ENCODE assay signal across 1 cellular context in the genomic region with DNA sequence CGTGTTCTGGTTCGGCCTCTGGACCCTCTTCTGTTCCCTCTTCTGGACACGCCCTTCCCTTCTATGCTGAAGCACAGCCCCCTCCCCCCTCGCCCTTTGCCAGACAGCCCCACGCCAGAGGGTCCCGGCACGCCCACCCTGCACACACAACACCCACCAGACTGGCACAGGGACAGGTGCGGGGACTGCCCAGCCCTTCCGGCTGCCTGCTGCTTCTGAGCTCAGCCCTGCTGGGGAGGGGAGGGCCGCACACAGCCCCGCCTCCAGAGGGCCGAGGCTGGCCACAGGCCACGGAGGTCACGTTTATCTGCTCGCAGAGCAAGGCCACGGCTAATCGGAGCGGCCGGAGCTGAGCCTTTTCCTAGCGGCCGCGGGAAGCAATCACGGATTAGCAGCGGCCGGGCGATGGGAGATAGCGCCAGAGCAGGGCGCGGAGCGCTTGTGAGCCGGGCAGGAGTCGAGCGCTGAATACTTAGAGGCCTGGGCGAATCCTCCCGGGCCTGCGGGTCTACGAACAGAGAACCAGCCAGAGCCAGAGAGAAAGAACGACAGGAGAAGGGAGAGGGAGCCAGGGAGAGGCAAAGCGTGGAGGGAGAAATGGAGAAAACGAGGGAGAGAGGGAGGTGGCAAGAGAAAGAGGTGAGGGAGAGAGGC.
TF ChIP-seq lines count a peak whose summit lies in the region.

No MANE protein-coding gene starts in this region.

TF ChIP-seq in HepG2, 621 proteins besides CTCF, POLR2A, EP300 and RAD21 (continues in another document):
- no peak for TF ChIP-seq HNF4G (IDR thresholded peaks at IDR 0.05; ENCODE audit: borderline replicate concordance, low read depth, low read length)
- TF ChIP-seq HNF4G (CRISPR knock-in tag; IDR thresholded peaks at IDR 0.05; ENCODE audit: borderline replicate concordance, low read depth), result peak; percentile 44; the same call in 1 of the 2 replicates
- TF ChIP-seq, protein P1, sequence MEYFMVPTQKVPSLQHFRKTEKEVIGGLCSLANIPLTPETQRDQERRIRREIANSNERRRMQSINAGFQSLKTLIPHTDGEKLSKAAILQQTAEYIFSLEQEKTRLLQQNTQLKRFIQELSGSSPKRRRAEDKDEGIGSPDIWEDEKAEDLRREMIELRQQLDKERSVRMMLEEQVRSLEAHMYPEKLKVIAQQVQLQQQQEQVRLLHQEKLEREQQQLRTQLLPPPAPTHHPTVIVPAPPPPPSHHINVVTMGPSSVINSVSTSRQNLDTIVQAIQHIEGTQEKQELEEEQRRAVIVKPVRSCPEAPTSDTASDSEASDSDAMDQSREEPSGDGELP (IDR thresholded peaks at IDR 0.05; ENCODE audit: borderline replicate concordance, low read depth), result peak; percentile 63; the same call in 1 of the 2 replicates
- peak; percentile 67; the same call in 1 of the 2 replicates for TF ChIP-seq HOXA5 (CRISPR knock-in tag; IDR thresholded peaks at IDR 0.05)
- 0 out of 2 replicates have a peak, but pooled peaks have one; percentile 24 for TF ChIP-seq NFYB (CRISPR knock-in tag; IDR thresholded peaks at IDR 0.05)
- peak; percentile 64; the same call in 1 of the 2 replicates for TF ChIP-seq CBFB (CRISPR knock-in tag; IDR thresholded peaks at IDR 0.05)
- TF ChIP-seq AKAP8 (CRISPR knock-in tag; IDR thresholded peaks at IDR 0.05), result peak; percentile 92
- 0 out of 2 replicates have a peak, but pooled peaks have one; percentile 15 for TF ChIP-seq ZNF225 (CRISPR knock-in tag; IDR thresholded peaks at IDR 0.05)
- no peak for TF ChIP-seq ZNF230 (CRISPR knock-in tag; IDR thresholded peaks at IDR 0.05)
- peak; percentile 87 for TF ChIP-seq RXRA (CRISPR knock-in tag; IDR thresholded peaks at IDR 0.05)
- TF ChIP-seq MIER3 (CRISPR knock-in tag; IDR thresholded peaks at IDR 0.05; ENCODE audit: borderline replicate concordance), result peak; percentile 33; the same call in 1 of the 2 replicates
- TF ChIP-seq, protein P2, sequence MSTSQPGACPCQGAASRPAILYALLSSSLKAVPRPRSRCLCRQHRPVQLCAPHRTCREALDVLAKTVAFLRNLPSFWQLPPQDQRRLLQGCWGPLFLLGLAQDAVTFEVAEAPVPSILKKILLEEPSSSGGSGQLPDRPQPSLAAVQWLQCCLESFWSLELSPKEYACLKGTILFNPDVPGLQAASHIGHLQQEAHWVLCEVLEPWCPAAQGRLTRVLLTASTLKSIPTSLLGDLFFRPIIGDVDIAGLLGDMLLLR (CRISPR knock-in tag; IDR thresholded peaks at IDR 0.05), result 0 out of 2 replicates have a peak, but pooled peaks have one; percentile 30
- peak; percentile 94 for TF ChIP-seq ZNF441 (CRISPR knock-in tag; IDR thresholded peaks at IDR 0.05; ENCODE audit: borderline replicate concordance)
- TF ChIP-seq HOXD1 (CRISPR knock-in tag; IDR thresholded peaks at IDR 0.05), result 0 out of 2 replicates have a peak, but pooled peaks have one; percentile 43
- TF ChIP-seq, protein P3, sequence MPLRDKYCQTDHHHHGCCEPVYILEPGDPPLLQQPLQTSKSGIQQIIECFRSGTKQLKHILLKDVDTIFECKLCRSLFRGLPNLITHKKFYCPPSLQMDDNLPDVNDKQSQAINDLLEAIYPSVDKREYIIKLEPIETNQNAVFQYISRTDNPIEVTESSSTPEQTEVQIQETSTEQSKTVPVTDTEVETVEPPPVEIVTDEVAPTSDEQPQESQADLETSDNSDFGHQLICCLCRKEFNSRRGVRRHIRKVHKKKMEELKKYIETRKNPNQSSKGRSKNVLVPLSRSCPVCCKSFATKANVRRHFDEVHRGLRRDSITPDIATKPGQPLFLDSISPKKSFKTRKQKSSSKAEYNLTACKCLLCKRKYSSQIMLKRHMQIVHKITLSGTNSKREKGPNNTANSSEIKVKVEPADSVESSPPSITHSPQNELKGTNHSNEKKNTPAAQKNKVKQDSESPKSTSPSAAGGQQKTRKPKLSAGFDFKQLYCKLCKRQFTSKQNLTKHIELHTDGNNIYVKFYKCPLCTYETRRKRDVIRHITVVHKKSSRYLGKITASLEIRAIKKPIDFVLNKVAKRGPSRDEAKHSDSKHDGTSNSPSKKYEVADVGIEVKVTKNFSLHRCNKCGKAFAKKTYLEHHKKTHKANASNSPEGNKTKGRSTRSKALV (CRISPR knock-in tag; IDR thresholded peaks at IDR 0.05), result 0 out of 2 replicates have a peak, but pooled peaks have one; percentile 56
- peak; percentile 61; the same call in 1 of the 2 replicates for TF ChIP-seq ZNF556 (CRISPR knock-in tag; IDR thresholded peaks at IDR 0.05; ENCODE audit: borderline replicate concordance)
- TF ChIP-seq ZNF768 (CRISPR knock-in tag; IDR thresholded peaks at IDR 0.05), result peak; percentile 90
- TF ChIP-seq, protein P4, sequence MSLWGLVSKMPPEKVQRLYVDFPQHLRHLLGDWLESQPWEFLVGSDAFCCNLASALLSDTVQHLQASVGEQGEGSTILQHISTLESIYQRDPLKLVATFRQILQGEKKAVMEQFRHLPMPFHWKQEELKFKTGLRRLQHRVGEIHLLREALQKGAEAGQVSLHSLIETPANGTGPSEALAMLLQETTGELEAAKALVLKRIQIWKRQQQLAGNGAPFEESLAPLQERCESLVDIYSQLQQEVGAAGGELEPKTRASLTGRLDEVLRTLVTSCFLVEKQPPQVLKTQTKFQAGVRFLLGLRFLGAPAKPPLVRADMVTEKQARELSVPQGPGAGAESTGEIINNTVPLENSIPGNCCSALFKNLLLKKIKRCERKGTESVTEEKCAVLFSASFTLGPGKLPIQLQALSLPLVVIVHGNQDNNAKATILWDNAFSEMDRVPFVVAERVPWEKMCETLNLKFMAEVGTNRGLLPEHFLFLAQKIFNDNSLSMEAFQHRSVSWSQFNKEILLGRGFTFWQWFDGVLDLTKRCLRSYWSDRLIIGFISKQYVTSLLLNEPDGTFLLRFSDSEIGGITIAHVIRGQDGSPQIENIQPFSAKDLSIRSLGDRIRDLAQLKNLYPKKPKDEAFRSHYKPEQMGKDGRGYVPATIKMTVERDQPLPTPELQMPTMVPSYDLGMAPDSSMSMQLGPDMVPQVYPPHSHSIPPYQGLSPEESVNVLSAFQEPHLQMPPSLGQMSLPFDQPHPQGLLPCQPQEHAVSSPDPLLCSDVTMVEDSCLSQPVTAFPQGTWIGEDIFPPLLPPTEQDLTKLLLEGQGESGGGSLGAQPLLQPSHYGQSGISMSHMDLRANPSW (CRISPR knock-in tag; IDR thresholded peaks at IDR 0.05; ENCODE audit: borderline replicate concordance), result no peak; the same call in 1 of the 2 replicates
- 0 out of 2 replicates have a peak, but pooled peaks have one; percentile 71 for TF ChIP-seq DNMT1 (CRISPR knock-in tag; IDR thresholded peaks at IDR 0.05)
- TF ChIP-seq, protein P5, sequence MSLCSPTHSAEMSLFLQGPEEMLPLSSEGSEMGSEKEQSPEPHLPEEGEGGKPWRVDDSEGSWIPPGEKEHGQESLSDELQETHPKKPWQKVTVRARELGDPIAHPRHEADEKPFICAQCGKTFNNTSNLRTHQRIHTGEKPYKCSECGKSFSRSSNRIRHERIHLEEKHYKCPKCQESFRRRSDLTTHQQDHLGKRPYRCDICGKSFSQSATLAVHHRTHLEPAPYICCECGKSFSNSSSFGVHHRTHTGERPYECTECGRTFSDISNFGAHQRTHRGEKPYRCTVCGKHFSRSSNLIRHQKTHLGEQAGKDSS (CRISPR knock-in tag; IDR thresholded peaks at IDR 0.05; ENCODE audit: borderline replicate concordance, low read depth), result peak; percentile 42; the same call in 1 of the 2 replicates
- peak; percentile 43; the same call in 1 of the 2 replicates for TF ChIP-seq DR1 (CRISPR knock-in tag; IDR thresholded peaks at IDR 0.05)
- peak; percentile 82 for TF ChIP-seq RXRB (CRISPR knock-in tag; IDR thresholded peaks at IDR 0.05; ENCODE audit: borderline replicate concordance)
- peak; percentile 57; the same call in 1 of the 2 replicates for TF ChIP-seq ZSCAN21 (CRISPR knock-in tag; IDR thresholded peaks at IDR 0.05; ENCODE audit: borderline replicate concordance)
- TF ChIP-seq, protein P6, sequence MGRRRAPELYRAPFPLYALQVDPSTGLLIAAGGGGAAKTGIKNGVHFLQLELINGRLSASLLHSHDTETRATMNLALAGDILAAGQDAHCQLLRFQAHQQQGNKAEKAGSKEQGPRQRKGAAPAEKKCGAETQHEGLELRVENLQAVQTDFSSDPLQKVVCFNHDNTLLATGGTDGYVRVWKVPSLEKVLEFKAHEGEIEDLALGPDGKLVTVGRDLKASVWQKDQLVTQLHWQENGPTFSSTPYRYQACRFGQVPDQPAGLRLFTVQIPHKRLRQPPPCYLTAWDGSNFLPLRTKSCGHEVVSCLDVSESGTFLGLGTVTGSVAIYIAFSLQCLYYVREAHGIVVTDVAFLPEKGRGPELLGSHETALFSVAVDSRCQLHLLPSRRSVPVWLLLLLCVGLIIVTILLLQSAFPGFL (CRISPR knock-in tag; IDR thresholded peaks at IDR 0.05), result no peak
- TF ChIP-seq STAG1 (CRISPR knock-in tag; IDR thresholded peaks at IDR 0.05), result peak; percentile 47
- peak; percentile 94 for TF ChIP-seq ZNF124 (CRISPR knock-in tag; IDR thresholded peaks at IDR 0.05)
- TF ChIP-seq, protein P7, sequence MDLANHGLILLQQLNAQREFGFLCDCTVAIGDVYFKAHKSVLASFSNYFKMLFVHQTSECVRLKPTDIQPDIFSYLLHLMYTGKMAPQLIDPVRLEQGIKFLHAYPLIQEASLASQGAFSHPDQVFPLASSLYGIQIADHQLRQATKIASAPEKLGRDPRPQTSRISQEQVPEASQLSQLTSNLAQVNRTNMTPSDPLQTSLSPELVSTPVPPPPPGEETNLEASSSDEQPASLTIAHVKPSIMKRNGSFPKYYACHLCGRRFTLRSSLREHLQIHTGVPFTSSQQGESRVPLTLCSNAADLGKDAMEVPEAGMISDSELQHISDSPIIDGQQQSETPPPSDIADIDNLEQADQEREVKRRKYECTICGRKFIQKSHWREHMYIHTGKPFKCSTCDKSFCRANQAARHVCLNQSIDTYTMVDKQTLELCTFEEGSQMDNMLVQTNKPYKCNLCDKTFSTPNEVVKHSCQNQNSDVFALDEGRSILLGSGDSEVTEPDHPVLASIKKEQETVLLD (CRISPR knock-in tag; IDR thresholded peaks at IDR 0.05; ENCODE audit: low read depth), result peak; percentile 42; the same call in 1 of the 2 replicates
- TF ChIP-seq ZNF383 (CRISPR knock-in tag; IDR thresholded peaks at IDR 0.05; ENCODE audit: borderline replicate concordance), result no peak
- TF ChIP-seq SMC3 (IDR thresholded peaks at IDR 0.05; ENCODE audit: low read length), result peak; percentile 10; the same call in 1 of the 2 replicates
- peak; percentile 51 for TF ChIP-seq ZNF883 (CRISPR knock-in tag; IDR thresholded peaks at IDR 0.05; ENCODE audit: not compliant biosample characterization)
- TF ChIP-seq ZMAT3 (CRISPR knock-in tag; conservative IDR thresholded peaks at IDR 0.05), result peak; percentile 42; the same call in 1 of the 2 replicates
- TF ChIP-seq MED8 (CRISPR knock-in tag; IDR thresholded peaks at IDR 0.05; ENCODE audit: insufficient replicate concordance), result no peak
- TF ChIP-seq, protein P8, sequence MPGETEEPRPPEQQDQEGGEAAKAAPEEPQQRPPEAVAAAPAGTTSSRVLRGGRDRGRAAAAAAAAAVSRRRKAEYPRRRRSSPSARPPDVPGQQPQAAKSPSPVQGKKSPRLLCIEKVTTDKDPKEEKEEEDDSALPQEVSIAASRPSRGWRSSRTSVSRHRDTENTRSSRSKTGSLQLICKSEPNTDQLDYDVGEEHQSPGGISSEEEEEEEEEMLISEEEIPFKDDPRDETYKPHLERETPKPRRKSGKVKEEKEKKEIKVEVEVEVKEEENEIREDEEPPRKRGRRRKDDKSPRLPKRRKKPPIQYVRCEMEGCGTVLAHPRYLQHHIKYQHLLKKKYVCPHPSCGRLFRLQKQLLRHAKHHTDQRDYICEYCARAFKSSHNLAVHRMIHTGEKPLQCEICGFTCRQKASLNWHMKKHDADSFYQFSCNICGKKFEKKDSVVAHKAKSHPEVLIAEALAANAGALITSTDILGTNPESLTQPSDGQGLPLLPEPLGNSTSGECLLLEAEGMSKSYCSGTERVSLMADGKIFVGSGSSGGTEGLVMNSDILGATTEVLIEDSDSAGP (CRISPR knock-in tag; IDR thresholded peaks at IDR 0.05; ENCODE audit: borderline replicate concordance), result peak; percentile 80; the same call in 1 of the 2 replicates
- no peak for TF ChIP-seq SYNCRIP (IDR thresholded peaks at IDR 0.05; ENCODE audit: insufficient read depth, low read depth, low read length)
- TF ChIP-seq ZMYM2 (CRISPR knock-in tag; IDR thresholded peaks at IDR 0.05), result peak; percentile 74
- peak; percentile 34; the same call in 1 of the 2 replicates for TF ChIP-seq TAF1 (CRISPR knock-in tag; IDR thresholded peaks at IDR 0.05)
- TF ChIP-seq ZNF607 (CRISPR knock-in tag; IDR thresholded peaks at IDR 0.05; ENCODE audit: borderline replicate concordance), result 0 out of 2 replicates have a peak, but pooled peaks have one; percentile 74
- TF ChIP-seq MED1 (CRISPR knock-in tag; IDR thresholded peaks at IDR 0.05), result peak; percentile 79
- TF ChIP-seq SMAD3 (CRISPR knock-in tag; IDR thresholded peaks at IDR 0.05), result 0 out of 2 replicates have a peak, but pooled peaks have one; percentile 32
- TF ChIP-seq ZMYM4 (CRISPR knock-in tag; IDR thresholded peaks at IDR 0.05), result peak; percentile 78
- no peak for TF ChIP-seq TCF7 (IDR thresholded peaks at IDR 0.05; ENCODE audit: low read depth)
- peak; percentile 87 for TF ChIP-seq HOXA3 (CRISPR knock-in tag; IDR thresholded peaks at IDR 0.05)
- TF ChIP-seq, protein P9, sequence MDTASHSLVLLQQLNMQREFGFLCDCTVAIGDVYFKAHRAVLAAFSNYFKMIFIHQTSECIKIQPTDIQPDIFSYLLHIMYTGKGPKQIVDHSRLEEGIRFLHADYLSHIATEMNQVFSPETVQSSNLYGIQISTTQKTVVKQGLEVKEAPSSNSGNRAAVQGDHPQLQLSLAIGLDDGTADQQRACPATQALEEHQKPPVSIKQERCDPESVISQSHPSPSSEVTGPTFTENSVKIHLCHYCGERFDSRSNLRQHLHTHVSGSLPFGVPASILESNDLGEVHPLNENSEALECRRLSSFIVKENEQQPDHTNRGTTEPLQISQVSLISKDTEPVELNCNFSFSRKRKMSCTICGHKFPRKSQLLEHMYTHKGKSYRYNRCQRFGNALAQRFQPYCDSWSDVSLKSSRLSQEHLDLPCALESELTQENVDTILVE (CRISPR knock-in tag; IDR thresholded peaks at IDR 0.05), result peak; percentile 79; the same call in 1 of the 2 replicates
- TF ChIP-seq NFIB (CRISPR knock-in tag; IDR thresholded peaks at IDR 0.05; ENCODE audit: borderline replicate concordance), result no peak
- TF ChIP-seq TBX2 (CRISPR knock-in tag; IDR thresholded peaks at IDR 0.05; ENCODE audit: borderline replicate concordance), result peak; percentile 88
- no peak for TF ChIP-seq SATB2 (CRISPR knock-in tag; IDR thresholded peaks at IDR 0.05)
- TF ChIP-seq KDM3A (CRISPR knock-in tag; IDR thresholded peaks at IDR 0.05; ENCODE audit: low read depth), result peak; percentile 87; the same call in 1 of the 2 replicates
- TF ChIP-seq, protein P10, sequence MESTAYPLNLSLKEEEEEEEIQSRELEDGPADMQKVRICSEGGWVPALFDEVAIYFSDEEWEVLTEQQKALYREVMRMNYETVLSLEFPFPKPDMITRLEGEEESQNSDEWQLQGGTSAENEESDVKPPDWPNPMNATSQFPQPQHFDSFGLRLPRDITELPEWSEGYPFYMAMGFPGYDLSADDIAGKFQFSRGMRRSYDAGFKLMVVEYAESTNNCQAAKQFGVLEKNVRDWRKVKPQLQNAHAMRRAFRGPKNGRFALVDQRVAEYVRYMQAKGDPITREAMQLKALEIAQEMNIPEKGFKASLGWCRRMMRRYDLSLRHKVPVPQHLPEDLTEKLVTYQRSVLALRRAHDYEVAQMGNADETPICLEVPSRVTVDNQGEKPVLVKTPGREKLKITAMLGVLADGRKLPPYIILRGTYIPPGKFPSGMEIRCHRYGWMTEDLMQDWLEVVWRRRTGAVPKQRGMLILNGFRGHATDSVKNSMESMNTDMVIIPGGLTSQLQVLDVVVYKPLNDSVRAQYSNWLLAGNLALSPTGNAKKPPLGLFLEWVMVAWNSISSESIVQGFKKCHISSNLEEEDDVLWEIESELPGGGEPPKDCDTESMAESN (CRISPR knock-in tag; conservative IDR thresholded peaks at IDR 0.05), result peak; percentile 77
- peak; percentile 72 for TF ChIP-seq NR2F2 (IDR thresholded peaks at IDR 0.05; ENCODE audit: borderline replicate concordance, low read depth)
